Comparison of ENCODE assay signal across 20 cellular contexts in genomic region chr3:109442531-109442930, GRCh38.
DNase-seq lines count a peak whose midpoint lies in the region; ATAC-seq and TF ChIP-seq lines count a peak whose summit lies in the region.
"Had no signal": no experiment of that assay in that cellular context is flagged by ENCODE, and none has a peak within 500 bp of the region (broad histone marks: within the 10 kb centered on the region; RNA-seq: fewer than 3 reads in every experiment).

No MANE protein-coding gene starts in this region.

- H3K27me3 ChIP-seq in breast epithelium (no peaks in the 10 kb centered on the region), H9 (ENCODE audit: insufficient read depth, low read length) (no peaks in the 10 kb centered on the region), gastroesophageal sphincter (no peaks in the 10 kb centered on the region)
- H3K27me3 ChIP-seq: BE2C had no signal

- H3K4me1 ChIP-seq in breast epithelium (no peaks in the 10 kb centered on the region), H9 (ENCODE audit: insufficient read depth, low read length) (no peaks in the 10 kb centered on the region), gastroesophageal sphincter (no peaks in the 10 kb centered on the region)
- H3K4me1 ChIP-seq: BE2C, HAP-1 had no signal

- no peak overlapping the region for H3T11ph ChIP-seq in H9 (ENCODE audit: low read length)

- no peak overlapping the region for H3K14ac ChIP-seq in H9 (ENCODE audit: insufficient read depth, low read length)

- H2BK12ac ChIP-seq in H9 (ENCODE audit: insufficient read length, low read depth, low read length) = no peak overlapping the region

- intact Hi-C loops in MCF 10A (cut with micrococcal nuclease) = no loop called here
- intact Hi-C loops in breast epithelium (cut with DNase I; ENCODE audit: low total_unique reads) = no loop called here

- no peak overlapping the region for H2BK20ac ChIP-seq in H9 (ENCODE audit: low read depth, low read length, poor library complexity, severe bottlenecking)

- no peak for TF ChIP-seq EP300 in gastroesophageal sphincter (IDR thresholded peaks at IDR 0.05)

- H4K5ac ChIP-seq in H9 (ENCODE audit: insufficient read length, low read depth, low read length) = no peak overlapping the region

- H3K9ac ChIP-seq in H9 (ENCODE audit: extremely low read depth, insufficient read length, low read length) = no peak overlapping the region

- no CpG with 5 or more reads among the region's 4 CpGs for WGBS in H9 (ENCODE audit: extremely low coverage, insufficient read length, low lambda C conversion rate)
- 100% methylated on average over 1 of the region's 4 CpGs for WGBS in gastroesophageal sphincter (ENCODE audit: low coverage in 1 of 2), 2 donors

- no TSS peak for BruUV-seq in MCF 10A (replicated peaks; lab: Mats Ljungman, UMichigan)

- peak overlapping the region; percentile 86 for H4K8ac ChIP-seq in H9 (replicated peaks; ENCODE audit: insufficient read length, low read depth, low read length)

- POLR2A ChIA-PET in MCF 10A (lab: Yijun Ruan, JAX) = no interaction called here

- peak; percentile 41 for ATAC-seq in stimulated activated memory B cell treated with anti-CD40 and anti-IgM and Interleukin-4, amounts not matched to agents 10 μg/mL and 1 μg/mL and 100 μg/mL, for 72 hours
- no peak for ATAC-seq in gastroesophageal sphincter
- ATAC-seq: GM12878, K562 had no signal

- H3K79me1 ChIP-seq in H9 (ENCODE audit: insufficient read depth, low read depth, low read length, poor library complexity, severe bottlenecking) = no peaks in the 10 kb centered on the region

- H3K27me3 Mint-ChIP-seq in MCF 10A (ENCODE audit: insufficient read depth, unreplicated experiment) (no peaks in the 10 kb centered on the region), H9 (ENCODE audit: low read depth) (no peaks in the 10 kb centered on the region)
- no peaks in the 10 kb centered on the region for H3K27me3 Mint-ChIP-seq in stimulated activated memory B cell treated with anti-CD40 and anti-IgM and Interleukin-4, amounts not matched to agents 10 μg/mL and 1 μg/mL and 100 μg/mL, for 72 hours
- H3K27me3 Mint-ChIP-seq: CD4-positive, CD25-positive, alpha-beta regulatory T cell; CD8-positive, alpha-beta memory T cell had no signal

- H3K23me2 ChIP-seq in H9 (ENCODE audit: insufficient read length, low read depth, low read length, poor library complexity, severe bottlenecking) = no peaks in the 10 kb centered on the region

- H3K27ac Mint-ChIP-seq in MCF 10A (ENCODE audit: low read depth, unreplicated experiment) = no peak overlapping the region
- no peak overlapping the region for H3K27ac Mint-ChIP-seq in H9
- no peak overlapping the region for H3K27ac Mint-ChIP-seq in stimulated activated memory B cell treated with anti-CD40 and anti-IgM and Interleukin-4, amounts not matched to agents 10 μg/mL and 1 μg/mL and 100 μg/mL, for 72 hours
- H3K27ac Mint-ChIP-seq: CD4-positive, CD25-positive, alpha-beta regulatory T cell; CD8-positive, alpha-beta memory T cell had no signal

- H4K20me1 ChIP-seq in H9 (ENCODE audit: control insufficient read depth, insufficient read depth, insufficient read length) = no peaks in the 10 kb centered on the region

- H3K36me3 ChIP-seq in breast epithelium (no peaks in the 10 kb centered on the region), gastroesophageal sphincter (no peaks in the 10 kb centered on the region)
- H3K36me3 ChIP-seq: BE2C, HAP-1 had no signal

- H3K4me3 ChIP-seq in breast epithelium (no peak overlapping the region), gastroesophageal sphincter (no peak overlapping the region)
- H3K4me3 ChIP-seq: GM12878, HAP-1, K562 had no signal

- CTCF ChIA-PET in MCF 10A (lab: Yijun Ruan, JAX) = no interaction called here

- no peak overlapping the region for H2AFZ ChIP-seq in H9 (ENCODE audit: low read length)

- peak; percentile 60 for DNase-seq in MCF 10A (ENCODE audit: unreplicated experiment)
- no peak for DNase-seq in breast epithelium (ENCODE audit: low spot score in 2 of 2)
- no peak for DNase-seq in H9
- DNase-seq in astrocyte of the hippocampus (ENCODE audit: low read depth, low spot score) = peak; percentile 2
- no peak for DNase-seq in HK-2 (ENCODE audit: unreplicated experiment)
- DNase-seq in NCI-H2196 (lab: John Stamatoyannopoulos, UW; ENCODE audit: unreplicated experiment) = no peak
- DNase-seq: ACHN; BE2C; C1 segment of cervical spinal cord; CD4-positive, CD25-positive, alpha-beta regulatory T cell; CD8-positive, alpha-beta memory T cell; COR-L47; DMS153; DMS79; IMR-90 had no signal

- no peak overlapping the region for H3K4me2 ChIP-seq in H9 (ENCODE audit: insufficient read depth, insufficient read length, low read length)

- no peak overlapping the region for H3K23ac ChIP-seq in H9 (ENCODE audit: insufficient read length, low read depth, low read length)

- TF ChIP-seq POLR2A in breast epithelium (IDR thresholded peaks at IDR 0.05) = no peak
- TF ChIP-seq POLR2A in gastroesophageal sphincter (IDR thresholded peaks at IDR 0.05) = no peak

- H3K36me3 Mint-ChIP-seq in MCF 10A (ENCODE audit: insufficient read depth, unreplicated experiment) (no peaks in the 10 kb centered on the region), H9 (ENCODE audit: insufficient read depth in 1 of 3, low read depth in 3 of 3) (peaks cover 0 to 9% (median 0%) of the 10 kb centered on the region in 3 experiments; a peak in 1 of 7 replicates)
- H3K36me3 Mint-ChIP-seq in stimulated activated memory B cell treated with anti-CD40 and anti-IgM and Interleukin-4, amounts not matched to agents 10 μg/mL and 1 μg/mL and 100 μg/mL, for 72 hours = no peaks in the 10 kb centered on the region
- H3K36me3 Mint-ChIP-seq: CD4-positive, CD25-positive, alpha-beta regulatory T cell had no signal

- H3K4ac ChIP-seq in H9 (ENCODE audit: low read depth, low read length) = no peak overlapping the region

- no peak for TF ChIP-seq CTCF in MCF 10A (IDR thresholded peaks at IDR 0.05; ENCODE audit: unreplicated experiment)
- TF ChIP-seq CTCF in breast epithelium (IDR thresholded peaks at IDR 0.05) = no peak
- no peak for TF ChIP-seq CTCF in H9 (conservative IDR thresholded peaks at IDR 0.05)
- TF ChIP-seq CTCF in gastroesophageal sphincter (IDR thresholded peaks at IDR 0.05) = no peak

- H3K9me3 ChIP-seq in breast epithelium (peaks cover 0 to 28% of the 10 kb centered on the region in 2 donors), H9 (ENCODE audit: control insufficient read depth, low read depth, low read length) (no peaks in the 10 kb centered on the region), gastroesophageal sphincter (peaks cover 0 to 33% (median 0%) of the 10 kb centered on the region in 3 donors)
- H3K9me3 ChIP-seq: BE2C, HAP-1 had no signal

- H3K56ac ChIP-seq in H9 (ENCODE audit: insufficient read length, low read depth, low read length) = peak overlapping the region; percentile 43

- no peak overlapping the region for H2BK120ac ChIP-seq in H9 (ENCODE audit: low read depth, low read length, poor library complexity, severe bottlenecking)

- H3K4me3 Mint-ChIP-seq in MCF 10A (ENCODE audit: unreplicated experiment) = no peak overlapping the region
- no peak overlapping the region for H3K4me3 Mint-ChIP-seq in H9
- H3K4me3 Mint-ChIP-seq in stimulated activated memory B cell treated with anti-CD40 and anti-IgM and Interleukin-4, amounts not matched to agents 10 μg/mL and 1 μg/mL and 100 μg/mL, for 72 hours = no peak overlapping the region
- H3K4me3 Mint-ChIP-seq: CD4-positive, CD25-positive, alpha-beta regulatory T cell; CD8-positive, alpha-beta memory T cell had no signal

- H3K9me3 Mint-ChIP-seq in MCF 10A (ENCODE audit: unreplicated experiment) = peaks cover 13% of the 10 kb centered on the region
- peaks cover 10 to 12% of the 10 kb centered on the region in 2 experiments for H3K9me3 Mint-ChIP-seq in H9
- H3K9me3 Mint-ChIP-seq in stimulated activated memory B cell treated with anti-CD40 and anti-IgM and Interleukin-4, amounts not matched to agents 10 μg/mL and 1 μg/mL and 100 μg/mL, for 72 hours = peaks cover 8% of the 10 kb centered on the region

- no peak overlapping the region for H2BK5ac ChIP-seq in H9 (ENCODE audit: insufficient read length, low read length)

- no peaks in the 10 kb centered on the region for H3K79me2 ChIP-seq in H9 (ENCODE audit: insufficient read depth, low read length)

- H3K4me1 Mint-ChIP-seq in MCF 10A (ENCODE audit: insufficient read depth, unreplicated experiment) (no peaks in the 10 kb centered on the region), H9 (no peaks in the 10 kb centered on the region; a peak in 1 of 4 replicates)
- no peaks in the 10 kb centered on the region for H3K4me1 Mint-ChIP-seq in stimulated activated memory B cell treated with anti-CD40 and anti-IgM and Interleukin-4, amounts not matched to agents 10 μg/mL and 1 μg/mL and 100 μg/mL, for 72 hours
- H3K4me1 Mint-ChIP-seq: CD4-positive, CD25-positive, alpha-beta regulatory T cell; CD8-positive, alpha-beta memory T cell had no signal

- no peak overlapping the region for H2BK15ac ChIP-seq in H9 (ENCODE audit: low read depth, low read length)

- H3K27ac ChIP-seq in breast epithelium (no peak overlapping the region), H9 (ENCODE audit: insufficient read length, low read depth, low read length) (no peak overlapping the region), gastroesophageal sphincter (no peak overlapping the region)

- no peak overlapping the region for H3K18ac ChIP-seq in H9 (ENCODE audit: insufficient read length, low read depth, low read length)

- no peak overlapping the region for H2AK5ac ChIP-seq in H9 (ENCODE audit: insufficient read length, low read length)

- no peak overlapping the region for H4K91ac ChIP-seq in H9 (ENCODE audit: insufficient read length, low read depth, low read length)

Comparison
In these comparisons a context has a peak if more than half of its experiments do, and no peak if none do; other contexts are left out.
1. DNase-seq: peak in MCF 10A (single experiment) and astrocyte of the hippocampus (single experiment); none in breast epithelium (0 of 2), H9 (single experiment), HK-2 (single experiment) and NCI-H2196 (single experiment).